19 cellular contexts compared by ENCODE assay signal in the genomic region with DNA sequence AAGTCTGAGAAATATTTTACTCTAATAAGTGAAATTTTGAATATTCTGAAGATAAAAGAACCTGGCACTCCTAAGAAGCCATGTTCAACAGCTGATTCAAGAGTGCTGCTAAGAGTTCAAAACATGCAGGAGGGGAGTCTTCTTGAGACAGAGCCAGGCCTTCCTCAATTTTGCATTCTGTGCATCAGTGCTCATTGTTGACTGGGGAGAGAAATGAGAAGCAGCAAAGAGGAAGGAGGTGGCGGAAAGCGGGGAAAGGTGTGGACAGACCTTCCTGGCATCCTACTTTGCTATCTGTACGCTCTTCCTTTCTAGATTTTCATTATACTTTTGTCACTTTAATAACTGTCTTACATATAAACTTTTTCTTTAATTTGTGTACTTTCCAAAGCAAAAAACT. TPM values are rescaled to one million over a fixed set of nuclear protein-coding genes. Genes with fewer than 3 reads are reported as not detected.
DNase-seq lines count a peak whose midpoint lies in the region; ATAC-seq and TF ChIP-seq lines count a peak whose summit lies in the region.
"Had no signal": no experiment of that assay in that cellular context is flagged by ENCODE, and none has a peak within 500 bp of the region (broad histone marks: within the 10 kb centered on the region; RNA-seq: fewer than 3 reads in every experiment).

No MANE protein-coding gene starts in this region.

- TF ChIP-seq CTCF in left lung (IDR thresholded peaks at IDR 0.05) (no peak), GM10266 (IDR thresholded peaks at IDR 0.05; ENCODE audit: control insufficient read depth, insufficient read depth, low read depth, missing control alignments) (no peak)

- POLR2A ChIA-PET in naive thymus-derived CD8-positive, alpha-beta T cell (lab: Charles Lee) = no interaction called here

- intact Hi-C loops in left lung (cut with DNase I) = no loop called here

- peaks cover 0 to 7% (median 3%) of the 10 kb centered on the region in 5 donors for H3K27me3 Mint-ChIP-seq in naive thymus-derived CD8-positive, alpha-beta T cell
- H3K27me3 Mint-ChIP-seq: progenitor cell of endocrine pancreas had no signal

- H3K9ac ChIP-seq in skeletal muscle tissue (ENCODE audit: low read depth in 1 of 3, low read length in 3 of 3) = no peak overlapping the region

- H3K36me3 ChIP-seq in left lung = peaks cover 0 to 26% of the 10 kb centered on the region in 2 donors
- peaks cover 0 to 2% (median 0%) of the 10 kb centered on the region in 3 donors for H3K36me3 ChIP-seq in skeletal muscle tissue (ENCODE audit: control insufficient read depth in 3 of 3, insufficient read depth in 3 of 3, low read length in 3 of 3)

- no peak overlapping the region for H3K27ac Mint-ChIP-seq in naive thymus-derived CD8-positive, alpha-beta T cell
- H3K27ac Mint-ChIP-seq: CD4-positive, CD25-positive, alpha-beta regulatory T cell; progenitor cell of endocrine pancreas; WTC11 had no signal

- H3K27ac ChIP-seq in left lung = peak overlapping the region; percentile 69 to 81
- peak overlapping the region; percentile 11 for H3K27ac ChIP-seq in skeletal muscle tissue (ENCODE audit: low read depth, low read length)

- ATAC-seq in left lung = no peak
- ATAC-seq in naive thymus-derived CD8-positive, alpha-beta T cell = no peak
- ATAC-seq: left lobe of liver, WTC11 had no signal

- H3K9me3 ChIP-seq in left lung = no peaks in the 10 kb centered on the region
- no peaks in the 10 kb centered on the region for H3K9me3 ChIP-seq in skeletal muscle tissue (ENCODE audit: control insufficient read depth in 3 of 3, low read length in 3 of 3)

- no peak overlapping the region for H3K4me3 Mint-ChIP-seq in naive thymus-derived CD8-positive, alpha-beta T cell
- H3K4me3 Mint-ChIP-seq: CD4-positive, CD25-positive, alpha-beta regulatory T cell; WTC11 had no signal

- DNase-seq in CD1c-positive myeloid dendritic cell (ENCODE audit: extremely low spot score) (peak; percentile 39), SKM-1 treated with dmso at 0.1 percent for 144 hours (lab: John Stamatoyannopoulos, UW; ENCODE audit: unreplicated experiment) (peak; percentile 63), left lung (no peak), GM10266 (ENCODE audit: extremely low spot score) (no peak), putamen (ENCODE audit: low spot score) (no peak)
- no peak for DNase-seq in effector CD4-positive, alpha-beta T cell
- no peak for DNase-seq in naive thymus-derived CD8-positive, alpha-beta T cell
- DNase-seq: CD4-positive, CD25-positive, alpha-beta regulatory T cell; foreskin fibroblast; NCI-H1930; NCI-H446; stimulated activated naive CD4-positive, alpha-beta T cell; T-helper 2 cell had no signal

- no peaks in the 10 kb centered on the region for H3K36me3 Mint-ChIP-seq in naive thymus-derived CD8-positive, alpha-beta T cell
- H3K36me3 Mint-ChIP-seq: CD4-positive, CD25-positive, alpha-beta regulatory T cell had no signal

- peaks cover 0 to 1% (median 0%) of the 10 kb centered on the region in 9 donors for H3K9me3 Mint-ChIP-seq in naive thymus-derived CD8-positive, alpha-beta T cell

- no peak overlapping the region for H3K4me3 ChIP-seq in left lung
- H3K4me3 ChIP-seq in skeletal muscle tissue (ENCODE audit: low read length in 3 of 3) = no peak overlapping the region

- peaks cover 11 to 56% of the 10 kb centered on the region in 2 donors for H3K4me1 ChIP-seq in left lung
- H3K4me1 ChIP-seq in skeletal muscle tissue (ENCODE audit: control insufficient read depth in 3 of 3, insufficient read depth in 3 of 3, low read length in 3 of 3) = peaks cover 8 to 22% (median 18%) of the 10 kb centered on the region in 3 donors

- H3K27me3 ChIP-seq in left lung = no peaks in the 10 kb centered on the region
- H3K27me3 ChIP-seq in skeletal muscle tissue (ENCODE audit: control insufficient read depth in 3 of 3, insufficient read depth in 3 of 3, low read length in 3 of 3) = no peaks in the 10 kb centered on the region

- H3K4me1 Mint-ChIP-seq in naive thymus-derived CD8-positive, alpha-beta T cell = peaks cover 0 to 3% (median 0%) of the 10 kb centered on the region in 4 donors
- H3K4me1 Mint-ChIP-seq: CD4-positive, CD25-positive, alpha-beta regulatory T cell had no signal

RNA-seq across cellular contexts. Expression of a gene that starts 29.7 kb away (rescaled TPM):
- under 1 TPM; 0.09 to 0.18 TPM for total RNA-seq in left lung
- not detected for total RNA-seq in skeletal muscle tissue
- total RNA-seq in naive thymus-derived CD8-positive, alpha-beta T cell = not detected
- not detected for polyA plus RNA-seq in naive thymus-derived CD8-positive, alpha-beta T cell
- total RNA-seq: CD4-positive, CD25-positive, alpha-beta regulatory T cell; HT-29; left lobe of liver; myocyte; progenitor cell of endocrine pancreas had no signal
- polyA plus RNA-seq: CD4-positive, CD25-positive, alpha-beta regulatory T cell had no signal

RNA-seq across cellular contexts. Expression of a gene that starts 57.7 kb away (rescaled TPM):
- total RNA-seq in left lung (100 to 1,000 TPM; 197 to 214 TPM), skeletal muscle tissue (127 TPM)
- 100 to 1,000 TPM; 119 to 121 TPM for total RNA-seq in naive thymus-derived CD8-positive, alpha-beta T cell
- 100 to 1,000 TPM; 187 to 214 (median 199) TPM for polyA plus RNA-seq in naive thymus-derived CD8-positive, alpha-beta T cell

Comparison
In these comparisons a context has a peak if more than half of its experiments do, and no peak if none do; other contexts are left out.
1. DNase-seq: peak in CD1c-positive myeloid dendritic cell (single experiment) and SKM-1 treated with dmso at 0.1 percent for 144 hours (single experiment); none in left lung (0 of 2), GM10266 (single experiment), effector CD4-positive, alpha-beta T cell (single experiment), putamen (single experiment) and naive thymus-derived CD8-positive, alpha-beta T cell (0 of 10).